8 cellular contexts compared by ENCODE assay signal in genomic region chr19:36771275-36772231, GRCh38. TPM values are rescaled to one million over a fixed set of nuclear protein-coding genes. Genes with fewer than 3 reads are reported as not detected.
DNase-seq lines count a peak whose midpoint lies in the region; ATAC-seq and TF ChIP-seq lines count a peak whose summit lies in the region.

No MANE protein-coding gene starts in this region.

- no peaks in the 10 kb centered on the region for H3K9me2 ChIP-seq in HCT116 (ENCODE audit: insufficient read depth)

- intact Hi-C loops in HCT116 (cut with micrococcal nuclease) = no loop called here

- no peaks in the 10 kb centered on the region for H3K79me2 ChIP-seq in HCT116 (ENCODE audit: insufficient read depth, low read length)

- no peak for TF ChIP-seq RAD21 in HCT116 (IDR thresholded peaks at IDR 0.05; ENCODE audit: low read depth)

- H3K4me3 ChIP-seq in HCT116 (replicated peaks in 1 of 2; ENCODE audit: low read depth in 1 of 2, low read length in 2 of 2) (peak overlapping the region; percentile 57 to 59), SJSA1 (peak overlapping the region; percentile 50), choroid plexus epithelial cell (ENCODE audit: low read depth, low read length) (peak overlapping the region; percentile 91), kidney epithelial cell (ENCODE audit: low read depth, low read length) (peak overlapping the region; percentile 55)

- no peak overlapping the region for H3K9ac ChIP-seq in HCT116 (ENCODE audit: low read length)

- H3K4me1 ChIP-seq in HCT116 (ENCODE audit: control insufficient read depth in 1 of 2, insufficient read depth in 2 of 2, low read length in 2 of 2) = no peaks in the 10 kb centered on the region
- no peaks in the 10 kb centered on the region; the same call in 1 of the 2 replicates for H3K4me1 ChIP-seq in SJSA1 (replicated peaks)

- no peaks in the 10 kb centered on the region for H3K36me3 ChIP-seq in HCT116 (ENCODE audit: control insufficient read depth in 1 of 2, insufficient read depth in 2 of 2, low read length in 2 of 2)
- H3K36me3 ChIP-seq in SJSA1 = no peaks in the 10 kb centered on the region
- H3K36me3 ChIP-seq in kidney epithelial cell (ENCODE audit: control insufficient read depth, insufficient read depth, low read length) = no peaks in the 10 kb centered on the region

- RAD21 ChIA-PET in HCT116 (lab: Charles Lee; ENCODE audit: low non-redundant PET in 1 of 2, low total read pairs in 2 of 2, uncharacterized antibody in 2 of 2, unreplicated experiment in 2 of 2) = no interaction called here

- CTCF ChIA-PET in HCT116 (lab: Charles Lee) = no interaction called here

- no peak overlapping the region for H2AFZ ChIP-seq in HCT116 (ENCODE audit: low read depth, low read length, poor library complexity, severe bottlenecking)

- peak; percentile 27 for DNase-seq in COR-L47 (lab: John Stamatoyannopoulos, UW)
- no peak for DNase-seq in HCT116 (ENCODE audit: low read depth, low spot score)
- peak in 1 of 2 experiments; percentile 17 for DNase-seq in SJSA1 (ENCODE audit: low read depth in 1 of 2, low spot score in 2 of 2)
- peak; percentile 96 for DNase-seq in choroid plexus epithelial cell (ENCODE audit: low read depth)
- peak; percentile 39 for DNase-seq in kidney epithelial cell (ENCODE audit: low read depth)
- DNase-seq in stimulated activated CD4-positive, alpha-beta T cell treated with anti-CD3 and anti-CD28 coated beads, Interleukin-2, amount 100 ng/mL, for 24 hours = peak; percentile 21 to 25
- DNase-seq in NCI-H128 (lab: John Stamatoyannopoulos, UW; ENCODE audit: unreplicated experiment) = no peak

- peaks cover 8 to 12% of the 10 kb centered on the region in 2 experiments; a peak in 2 of 4 replicates for H3K9me3 ChIP-seq in HCT116 (ENCODE audit: control insufficient read depth in 1 of 2, insufficient read depth in 1 of 2, low read depth in 1 of 2, low read length in 2 of 2)
- peaks cover 7% of the 10 kb centered on the region; the same call in 1 of the 2 replicates for H3K9me3 ChIP-seq in SJSA1 (replicated peaks)

- peak overlapping the region; percentile 68 for H3K4me2 ChIP-seq in HCT116 (ENCODE audit: low read length)

- H3K27me3 ChIP-seq in HCT116 (ENCODE audit: insufficient read depth, low read length) (no peaks in the 10 kb centered on the region), SJSA1 (replicated peaks) (no peaks in the 10 kb centered on the region), kidney epithelial cell (ENCODE audit: control insufficient read depth, insufficient read depth, low read length) (no peaks in the 10 kb centered on the region)

- TF ChIP-seq POLR2A in HCT116 (IDR thresholded peaks at IDR 0.05; ENCODE audit: borderline replicate concordance, extremely low read depth, insufficient read depth, insufficient read length) = no peak

- POLR2A ChIA-PET in HCT116 (lab: Charles Lee) = no interaction called here

- TF ChIP-seq CTCF in HCT116 (IDR thresholded peaks at IDR 0.05 in 2 of 3, conservative IDR thresholded peaks at IDR 0.05 in 1 of 3; ENCODE audit: borderline replicate concordance in 1 of 3, insufficient read depth in 1 of 3, low read depth in 2 of 3, low read length in 2 of 3) (no peak), choroid plexus epithelial cell (conservative IDR thresholded peaks at IDR 0.05; ENCODE audit: low read depth, low read length) (no peak), kidney epithelial cell (IDR thresholded peaks at IDR 0.05; ENCODE audit: insufficient read depth, low read length, poor library complexity, severe bottlenecking) (no peak)

- H4K20me1 ChIP-seq in HCT116 (ENCODE audit: insufficient read depth) = no peaks in the 10 kb centered on the region

- H3K27ac ChIP-seq in HCT116 (ENCODE audit: low read depth, low read length) = no peak overlapping the region
- no peak overlapping the region for H3K27ac ChIP-seq in SJSA1

- ATAC-seq in HCT116 (no peak), HG02973 (IDR thresholded peaks at IDR 0.05; ENCODE audit: unreplicated experiment) (no peak)

- no TSS peak for BruUV-seq in HCT116 (replicated peaks; lab: Mats Ljungman, UMichigan)

TF ChIP-seq in HCT116, 20 proteins besides CTCF, POLR2A, EP300 and RAD21:
- TF ChIP-seq EZH2 (IDR thresholded peaks at IDR 0.05) (no peak), CEBPB (IDR thresholded peaks at IDR 0.05; ENCODE audit: low read depth) (no peak), ZFX (IDR thresholded peaks at IDR 0.05) (no peak), ELF1 (IDR thresholded peaks at IDR 0.05; ENCODE audit: borderline replicate concordance, low read depth) (no peak), SP1 (IDR thresholded peaks at IDR 0.05; ENCODE audit: low read depth) (no peak), CBX3 (IDR thresholded peaks at IDR 0.05; ENCODE audit: low read depth) (no peak), EGR1 (IDR thresholded peaks at IDR 0.05; ENCODE audit: low read depth) (no peak), FOSL1 (IDR thresholded peaks at IDR 0.05; ENCODE audit: low read depth) (no peak), SIN3A (IDR thresholded peaks at IDR 0.05; ENCODE audit: low read depth) (no peak), MAX (IDR thresholded peaks at IDR 0.05) (no peak), ZNF274 (IDR thresholded peaks at IDR 0.05; ENCODE audit: low read depth, low read length) (no peak), ZBTB33 (IDR thresholded peaks at IDR 0.05; ENCODE audit: extremely low read depth, insufficient replicate concordance, low read length) (no peak), TCF7L2 (IDR thresholded peaks at IDR 0.05; ENCODE audit: borderline replicate concordance, extremely low read depth, insufficient read depth, insufficient read length) (no peak), EZH2phosphoT487 (IDR thresholded peaks at IDR 0.05; ENCODE audit: borderline replicate concordance) (no peak)
- TF ChIP-seq, protein P1, sequence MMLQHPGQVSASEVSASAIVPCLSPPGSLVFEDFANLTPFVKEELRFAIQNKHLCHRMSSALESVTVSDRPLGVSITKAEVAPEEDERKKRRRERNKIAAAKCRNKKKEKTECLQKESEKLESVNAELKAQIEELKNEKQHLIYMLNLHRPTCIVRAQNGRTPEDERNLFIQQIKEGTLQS (IDR thresholded peaks at IDR 0.05) = no peak
- TF ChIP-seq, protein P2, sequence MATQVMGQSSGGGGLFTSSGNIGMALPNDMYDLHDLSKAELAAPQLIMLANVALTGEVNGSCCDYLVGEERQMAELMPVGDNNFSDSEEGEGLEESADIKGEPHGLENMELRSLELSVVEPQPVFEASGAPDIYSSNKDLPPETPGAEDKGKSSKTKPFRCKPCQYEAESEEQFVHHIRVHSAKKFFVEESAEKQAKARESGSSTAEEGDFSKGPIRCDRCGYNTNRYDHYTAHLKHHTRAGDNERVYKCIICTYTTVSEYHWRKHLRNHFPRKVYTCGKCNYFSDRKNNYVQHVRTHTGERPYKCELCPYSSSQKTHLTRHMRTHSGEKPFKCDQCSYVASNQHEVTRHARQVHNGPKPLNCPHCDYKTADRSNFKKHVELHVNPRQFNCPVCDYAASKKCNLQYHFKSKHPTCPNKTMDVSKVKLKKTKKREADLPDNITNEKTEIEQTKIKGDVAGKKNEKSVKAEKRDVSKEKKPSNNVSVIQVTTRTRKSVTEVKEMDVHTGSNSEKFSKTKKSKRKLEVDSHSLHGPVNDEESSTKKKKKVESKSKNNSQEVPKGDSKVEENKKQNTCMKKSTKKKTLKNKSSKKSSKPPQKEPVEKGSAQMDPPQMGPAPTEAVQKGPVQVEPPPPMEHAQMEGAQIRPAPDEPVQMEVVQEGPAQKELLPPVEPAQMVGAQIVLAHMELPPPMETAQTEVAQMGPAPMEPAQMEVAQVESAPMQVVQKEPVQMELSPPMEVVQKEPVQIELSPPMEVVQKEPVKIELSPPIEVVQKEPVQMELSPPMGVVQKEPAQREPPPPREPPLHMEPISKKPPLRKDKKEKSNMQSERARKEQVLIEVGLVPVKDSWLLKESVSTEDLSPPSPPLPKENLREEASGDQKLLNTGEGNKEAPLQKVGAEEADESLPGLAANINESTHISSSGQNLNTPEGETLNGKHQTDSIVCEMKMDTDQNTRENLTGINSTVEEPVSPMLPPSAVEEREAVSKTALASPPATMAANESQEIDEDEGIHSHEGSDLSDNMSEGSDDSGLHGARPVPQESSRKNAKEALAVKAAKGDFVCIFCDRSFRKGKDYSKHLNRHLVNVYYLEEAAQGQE (IDR thresholded peaks at IDR 0.05; ENCODE audit: low read depth) = no peak

RNA-seq across cellular contexts. Expression of gene ZNF850, which starts 1.1 kb away (rescaled TPM):
- total RNA-seq in HCT116 (2021; ENCODE audit: unreplicated experiment) (1.4 TPM), kidney epithelial cell (2.7 and 3.0 TPM in 2 replicates)
- 0.22 and 0.39 TPM in 2 replicates for polyA plus RNA-seq in HCT116 (2012)
- total RNA-seq in SJSA1 (2014; rRNA removed; shearing (Covaris generic)) = 2.6 TPM in 2 replicates

Comparison
In these comparisons a context has a peak if more than half of its experiments do, and no peak if none do; other contexts are left out.
1. DNase-seq: peak in COR-L47 (single experiment), choroid plexus epithelial cell (single experiment), kidney epithelial cell (single experiment) and stimulated activated CD4-positive, alpha-beta T cell treated with anti-CD3 and anti-CD28 coated beads, Interleukin-2, amount 100 ng/mL, for 24 hours (2 of 2); none in HCT116 (single experiment) and NCI-H128 (single experiment).
2. Peak in every context shown above with its lines, with median percentiles within 50 percentile points of each other: H3K4me3 ChIP-seq.